Comparison of ENCODE assay signal across 1 cellular context in the genomic region with DNA sequence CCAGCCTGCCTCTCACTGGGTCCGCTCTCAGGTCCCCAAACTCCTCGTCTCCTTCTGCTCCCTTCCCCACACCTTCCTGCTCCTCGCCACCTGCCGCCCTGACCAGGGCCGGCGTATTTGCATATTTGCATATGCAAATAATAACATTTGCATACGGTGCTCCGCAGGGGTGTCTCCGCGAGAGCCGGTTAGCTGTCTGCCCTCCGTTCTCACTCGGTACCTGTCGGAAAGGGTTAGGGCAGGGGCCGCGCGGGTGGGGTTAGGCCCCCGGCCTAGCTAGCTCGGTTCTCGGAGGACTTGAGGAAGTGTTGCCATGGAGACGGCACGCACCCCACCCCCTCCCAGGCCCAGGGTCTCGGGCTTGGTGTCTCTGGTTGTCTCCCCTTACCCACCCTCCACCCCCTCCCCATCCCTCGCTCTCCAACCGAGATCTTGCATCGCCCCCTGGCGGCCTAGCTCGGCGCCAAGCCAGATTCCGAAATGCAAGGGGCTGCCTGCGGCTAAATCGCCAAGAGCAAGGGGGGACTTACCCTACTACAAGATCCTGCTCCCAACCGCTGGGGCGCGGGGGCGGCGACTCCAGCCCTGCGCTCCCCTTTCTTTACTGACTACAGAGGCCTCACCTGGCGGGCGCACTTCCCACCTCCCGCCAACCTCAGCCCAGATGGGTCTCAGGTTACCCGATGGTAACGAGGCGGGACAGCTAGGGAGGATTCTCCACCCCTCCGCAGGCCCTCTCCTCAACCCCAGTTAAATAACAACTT.
A peak's percentile ranks its signal among the peaks of the same experiment; 100 is the strongest.
TF ChIP-seq lines count a peak whose summit lies in the region.

No MANE protein-coding gene starts in this region.

TF ChIP-seq in K562, 482 proteins besides CTCF, POLR2A, EP300 and RAD21 (continued from another document and continues in another):
- TF ChIP-seq, protein P1, sequence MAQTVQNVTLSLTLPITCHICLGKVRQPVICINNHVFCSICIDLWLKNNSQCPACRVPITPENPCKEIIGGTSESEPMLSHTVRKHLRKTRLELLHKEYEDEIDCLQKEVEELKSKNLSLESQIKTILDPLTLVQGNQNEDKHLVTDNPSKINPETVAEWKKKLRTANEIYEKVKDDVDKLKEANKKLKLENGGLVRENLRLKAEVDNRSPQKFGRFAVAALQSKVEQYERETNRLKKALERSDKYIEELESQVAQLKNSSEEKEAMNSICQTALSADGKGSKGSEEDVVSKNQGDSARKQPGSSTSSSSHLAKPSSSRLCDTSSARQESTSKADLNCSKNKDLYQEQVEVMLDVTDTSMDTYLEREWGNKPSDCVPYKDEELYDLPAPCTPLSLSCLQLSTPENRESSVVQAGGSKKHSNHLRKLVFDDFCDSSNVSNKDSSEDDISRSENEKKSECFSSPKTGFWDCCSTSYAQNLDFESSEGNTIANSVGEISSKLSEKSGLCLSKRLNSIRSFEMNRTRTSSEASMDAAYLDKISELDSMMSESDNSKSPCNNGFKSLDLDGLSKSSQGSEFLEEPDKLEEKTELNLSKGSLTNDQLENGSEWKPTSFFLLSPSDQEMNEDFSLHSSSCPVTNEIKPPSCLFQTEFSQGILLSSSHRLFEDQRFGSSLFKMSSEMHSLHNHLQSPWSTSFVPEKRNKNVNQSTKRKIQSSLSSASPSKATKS (CRISPR knock-in tag; IDR thresholded peaks at IDR 0.05), result no peak
- TF ChIP-seq ZNF584 (CRISPR knock-in tag; IDR thresholded peaks at IDR 0.05; ENCODE audit: low read depth) (no peak), TCF7L2 (IDR thresholded peaks at IDR 0.05; ENCODE audit: low read depth, low read length) (no peak), CREB1 (IDR thresholded peaks at IDR 0.05) (no peak), CREB1 (CRISPR knock-in tag; IDR thresholded peaks at IDR 0.05) (no peak), FOXA3 (CRISPR knock-in tag; conservative IDR thresholded peaks at IDR 0.05 in 1 of 2, IDR thresholded peaks at IDR 0.05 in 1 of 2) (no peak), NFIX (CRISPR knock-in tag; IDR thresholded peaks at IDR 0.05; ENCODE audit: low read depth) (no peak), IRF1 (CRISPR knock-in tag; IDR thresholded peaks at IDR 0.05; ENCODE audit: borderline replicate concordance) (no peak), CGGBP1 (CRISPR knock-in tag; IDR thresholded peaks at IDR 0.05) (no peak), ZFX (CRISPR knock-in tag; IDR thresholded peaks at IDR 0.05) (0 out of 2 replicates have a peak, but pooled peaks have one; percentile 24), MBD2 (IDR thresholded peaks at IDR 0.05; ENCODE audit: borderline replicate concordance, low read depth) (no peak), CREB3 (tag; conservative IDR thresholded peaks at IDR 0.05; ENCODE audit: low read depth) (no peak), SRSF1 (IDR thresholded peaks at IDR 0.05; ENCODE audit: low read depth, low read length) (no peak), FOXJ3 (CRISPR knock-in tag; IDR thresholded peaks at IDR 0.05) (no peak), NFRKB (IDR thresholded peaks at IDR 0.05; ENCODE audit: low read depth) (no peak), PRPF4 (IDR thresholded peaks at IDR 0.05; ENCODE audit: insufficient read depth, low read depth, low read length, poor library complexity, severe bottlenecking) (no peak), ZNF695 (CRISPR knock-in tag; IDR thresholded peaks at IDR 0.05) (no peak), IRF2 (CRISPR knock-in tag; IDR thresholded peaks at IDR 0.05) (no peak), PCBP1 (IDR thresholded peaks at IDR 0.05; ENCODE audit: low read depth, low read length, poor library complexity, severe bottlenecking) (peak; percentile 82), CREBBP (IDR thresholded peaks at IDR 0.05; ENCODE audit: low read depth, low read length) (peak; percentile 77), CREB5 (CRISPR knock-in tag; IDR thresholded peaks at IDR 0.05) (no peak), RBM39 (optimal IDR thresholded peaks at IDR 0.05; ENCODE audit: low read depth, low read length) (no peak), ZNF121 (CRISPR knock-in tag; conservative IDR thresholded peaks at IDR 0.05) (no peak), NCOA4 (IDR thresholded peaks at IDR 0.05; ENCODE audit: partially characterized antibody) (no peak), YY1 (IDR thresholded peaks at IDR 0.05; ENCODE audit: borderline replicate concordance in 1 of 3, control insufficient read depth in 1 of 3, extremely low read depth in 1 of 3, insufficient read depth in 3 of 3, insufficient read length in 1 of 3, insufficient replicate concordance in 2 of 3, low read depth in 1 of 3, low read length in 2 of 3) (no peak), RHOXF2B (CRISPR knock-in tag; conservative IDR thresholded peaks at IDR 0.05) (no peak), CTBP1 (IDR thresholded peaks at IDR 0.05; ENCODE audit: borderline replicate concordance) (peak; percentile 67), ZNF77 (CRISPR knock-in tag; IDR thresholded peaks at IDR 0.05) (no peak), PTBP1 (IDR thresholded peaks at IDR 0.05; ENCODE audit: low read depth, low read length) (no peak), ZNF551 (CRISPR knock-in tag; IDR thresholded peaks at IDR 0.05) (no peak), TAF1 (IDR thresholded peaks at IDR 0.05; ENCODE audit: control insufficient read depth, extremely low read depth, insufficient read depth, low read length, severe bottlenecking) (no peak), GABPB2 (CRISPR knock-in tag; conservative IDR thresholded peaks at IDR 0.05) (no peak), TFAM (CRISPR knock-in tag; conservative IDR thresholded peaks at IDR 0.05) (no peak), ZNF253 (CRISPR knock-in tag; conservative IDR thresholded peaks at IDR 0.05) (no peak), ZNF764 (CRISPR knock-in tag; IDR thresholded peaks at IDR 0.05; ENCODE audit: low read depth) (no peak), ZBTB1 (CRISPR knock-in tag; IDR thresholded peaks at IDR 0.05; ENCODE audit: borderline replicate concordance, low read depth) (no peak), RB1 (IDR thresholded peaks at IDR 0.05; ENCODE audit: low read depth) (0 out of 2 replicates have a peak, but pooled peaks have one; percentile 18), FOXK2 (conservative IDR thresholded peaks at IDR 0.05 in 1 of 2, IDR thresholded peaks at IDR 0.05 in 1 of 2; ENCODE audit: low read depth in 2 of 2) (no peak), DMBX1 (CRISPR knock-in tag; IDR thresholded peaks at IDR 0.05; ENCODE audit: borderline replicate concordance) (no peak), SMARCA5 (IDR thresholded peaks at IDR 0.05) (no peak; the same call in 1 of the 2 replicates), ZNF354B (CRISPR knock-in tag; IDR thresholded peaks at IDR 0.05) (no peak), GMEB1 (CRISPR knock-in tag; IDR thresholded peaks at IDR 0.05) (no peak), RFX5 (IDR thresholded peaks at IDR 0.05; ENCODE audit: low read depth, low read length) (no peak), HINFP (tag; conservative IDR thresholded peaks at IDR 0.05; ENCODE audit: low read depth) (no peak)
- TF ChIP-seq, protein P2, sequence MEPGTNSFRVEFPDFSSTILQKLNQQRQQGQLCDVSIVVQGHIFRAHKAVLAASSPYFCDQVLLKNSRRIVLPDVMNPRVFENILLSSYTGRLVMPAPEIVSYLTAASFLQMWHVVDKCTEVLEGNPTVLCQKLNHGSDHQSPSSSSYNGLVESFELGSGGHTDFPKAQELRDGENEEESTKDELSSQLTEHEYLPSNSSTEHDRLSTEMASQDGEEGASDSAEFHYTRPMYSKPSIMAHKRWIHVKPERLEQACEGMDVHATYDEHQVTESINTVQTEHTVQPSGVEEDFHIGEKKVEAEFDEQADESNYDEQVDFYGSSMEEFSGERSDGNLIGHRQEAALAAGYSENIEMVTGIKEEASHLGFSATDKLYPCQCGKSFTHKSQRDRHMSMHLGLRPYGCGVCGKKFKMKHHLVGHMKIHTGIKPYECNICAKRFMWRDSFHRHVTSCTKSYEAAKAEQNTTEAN (CRISPR knock-in tag; IDR thresholded peaks at IDR 0.05), result no peak
- TF ChIP-seq, protein P3, sequence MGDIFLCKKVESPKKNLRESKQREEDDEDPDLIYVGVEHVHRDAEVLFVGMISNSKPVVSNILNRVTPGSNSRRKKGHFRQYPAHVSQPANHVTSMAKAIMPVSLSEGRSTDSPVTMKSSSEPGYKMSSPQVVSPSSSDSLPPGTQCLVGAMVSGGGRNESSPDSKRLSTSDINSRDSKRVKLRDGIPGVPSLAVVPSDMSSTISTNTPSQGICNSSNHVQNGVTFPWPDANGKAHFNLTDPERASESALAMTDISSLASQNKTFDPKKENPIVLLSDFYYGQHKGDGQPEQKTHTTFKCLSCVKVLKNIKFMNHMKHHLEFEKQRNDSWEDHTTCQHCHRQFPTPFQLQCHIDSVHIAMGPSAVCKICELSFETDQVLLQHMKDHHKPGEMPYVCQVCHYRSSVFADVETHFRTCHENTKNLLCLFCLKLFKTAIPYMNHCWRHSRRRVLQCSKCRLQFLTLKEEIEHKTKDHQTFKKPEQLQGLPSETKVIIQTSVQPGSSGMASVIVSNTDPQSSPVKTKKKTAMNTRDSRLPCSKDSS (IDR thresholded peaks at IDR 0.05; ENCODE audit: low read depth, partially characterized antibody), result no peak
- TF ChIP-seq, protein P4, sequence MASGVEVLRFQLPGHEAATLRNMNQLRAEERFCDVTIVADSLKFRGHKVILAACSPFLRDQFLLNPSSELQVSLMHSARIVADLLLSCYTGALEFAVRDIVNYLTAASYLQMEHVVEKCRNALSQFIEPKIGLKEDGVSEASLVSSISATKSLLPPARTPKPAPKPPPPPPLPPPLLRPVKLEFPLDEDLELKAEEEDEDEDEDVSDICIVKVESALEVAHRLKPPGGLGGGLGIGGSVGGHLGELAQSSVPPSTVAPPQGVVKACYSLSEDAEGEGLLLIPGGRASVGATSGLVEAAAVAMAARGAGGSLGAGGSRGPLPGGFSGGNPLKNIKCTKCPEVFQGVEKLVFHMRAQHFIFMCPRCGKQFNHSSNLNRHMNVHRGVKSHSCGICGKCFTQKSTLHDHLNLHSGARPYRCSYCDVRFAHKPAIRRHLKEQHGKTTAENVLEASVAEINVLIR (CRISPR knock-in tag; IDR thresholded peaks at IDR 0.05), result no peak
- TF ChIP-seq, protein P5, sequence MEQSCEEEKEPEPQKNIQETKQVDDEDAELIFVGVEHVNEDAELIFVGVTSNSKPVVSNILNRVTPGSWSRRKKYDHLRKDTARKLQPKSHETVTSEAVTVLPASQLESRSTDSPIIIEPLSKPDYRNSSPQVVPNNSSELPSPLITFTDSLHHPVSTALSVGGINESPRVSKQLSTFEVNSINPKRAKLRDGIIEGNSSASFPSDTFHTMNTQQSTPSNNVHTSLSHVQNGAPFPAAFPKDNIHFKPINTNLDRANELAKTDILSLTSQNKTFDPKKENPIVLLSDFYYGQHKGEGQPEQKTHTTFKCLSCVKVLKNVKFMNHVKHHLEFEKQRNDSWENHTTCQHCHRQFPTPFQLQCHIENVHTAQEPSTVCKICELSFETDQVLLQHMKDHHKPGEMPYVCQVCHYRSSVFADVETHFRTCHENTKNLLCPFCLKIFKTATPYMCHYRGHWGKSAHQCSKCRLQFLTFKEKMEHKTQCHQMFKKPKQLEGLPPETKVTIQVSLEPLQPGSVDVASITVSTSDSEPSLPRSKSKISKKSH (CRISPR knock-in tag; IDR thresholded peaks at IDR 0.05), result no peak
